1 cellular context compared by ENCODE assay signal in the genomic region with DNA sequence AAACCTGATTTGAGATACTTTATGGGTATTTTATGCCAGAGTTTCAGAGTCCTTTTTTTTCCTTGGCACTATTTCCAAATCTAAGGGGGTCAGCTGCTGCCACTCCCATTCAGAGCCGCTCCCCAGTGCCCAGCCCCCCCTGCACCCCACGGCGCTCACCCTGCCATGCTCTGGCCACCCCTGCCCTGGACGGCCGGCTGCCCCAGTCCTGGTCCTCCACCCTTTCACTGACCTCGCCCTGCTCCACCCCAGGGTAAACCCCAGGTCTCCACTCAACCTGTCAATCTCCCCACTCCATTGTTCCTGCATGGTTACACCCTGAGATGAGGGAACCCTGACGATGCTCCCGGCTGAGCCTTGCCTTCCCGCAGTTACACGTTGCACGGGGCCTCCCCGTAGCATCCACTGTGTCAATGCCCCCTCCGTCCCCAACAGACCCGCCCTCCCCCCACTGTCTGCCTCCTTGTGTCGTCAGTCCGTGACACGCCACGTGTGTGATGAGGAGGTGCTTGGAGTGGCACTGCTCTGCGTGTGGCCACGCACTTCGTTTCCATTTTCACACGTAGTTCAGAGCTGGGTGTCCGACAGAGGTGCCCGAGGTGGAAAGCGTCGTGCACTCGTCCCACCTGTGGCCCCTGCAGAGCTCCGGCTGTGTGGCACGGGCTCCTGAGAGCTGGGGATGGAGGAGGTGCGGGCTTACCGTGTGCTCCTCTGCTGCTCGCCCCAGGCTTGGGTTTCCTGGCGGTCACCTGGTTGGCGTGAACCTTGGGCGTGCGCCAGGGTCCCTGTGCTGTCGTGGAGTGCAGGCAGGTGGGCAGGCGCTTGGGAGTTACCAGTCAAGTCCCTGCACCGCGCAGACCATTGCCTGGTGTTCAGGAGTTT.
TF ChIP-seq lines count a peak whose summit lies in the region.

No MANE protein-coding gene starts in this region.

TF ChIP-seq in HepG2, 621 proteins besides CTCF, POLR2A, EP300 and RAD21:
- TF ChIP-seq CSRNP2 (CRISPR knock-in tag; conservative IDR thresholded peaks at IDR 0.05; ENCODE audit: low read depth) (no peak), AGO2 (optimal IDR thresholded peaks at IDR 0.05; ENCODE audit: low read depth, low read length) (peak; percentile 14)
TF ChIP-seq in HepG2: peak in this region for 1.
